In genomic region chr11:1862588-1863351, GRCh38 we compare ENCODE assay signal across 11 cellular contexts. TPM values are rescaled to one million over a fixed set of nuclear protein-coding genes. Genes with fewer than 3 reads are reported as not detected.
DNase-seq lines count a peak whose midpoint lies in the region; ATAC-seq, FAIRE-seq and TF ChIP-seq lines count a peak whose summit lies in the region.
"Had no signal": no experiment of that assay in that cellular context is flagged by ENCODE, and none has a peak within 500 bp of the region (broad histone marks: within the 10 kb centered on the region; RNA-seq: fewer than 3 reads in every experiment).

No MANE protein-coding gene starts in this region.

- no peak overlapping the region for H3K56ac ChIP-seq in H1 (replicated peaks; ENCODE audit: insufficient read length, low read depth, low read length)

- TF ChIP-seq CTCF in H1 (IDR thresholded peaks at IDR 0.05; ENCODE audit: control extremely low read depth in 1 of 3, insufficient read depth in 1 of 3, low read depth in 1 of 3, low read length in 3 of 3) (no peak), gastrocnemius medialis (IDR thresholded peaks at IDR 0.05 in 4 of 5, conservative IDR thresholded peaks at IDR 0.05 in 1 of 5) (no peak)

- H3K23ac ChIP-seq in H1 (ENCODE audit: insufficient read length), result no peak overlapping the region

- in situ Hi-C loops in gastrocnemius medialis (cut with MboI; ENCODE audit: low sequenced_read_pairs in 4 of 4), result no loop called here

- peak overlapping the region; percentile 46; the same call in 1 of the 2 replicates for H2BK15ac ChIP-seq in H1 (ENCODE audit: low read length)

- H3K14ac ChIP-seq in H1 (ENCODE audit: insufficient read length), result no peak overlapping the region

- H3K36me3 ChIP-seq in H1 (ENCODE audit: control insufficient read depth in 2 of 4, insufficient read depth in 4 of 4, low read length in 3 of 4) (no peaks in the 10 kb centered on the region), gastrocnemius medialis (no peaks in the 10 kb centered on the region)

- H3K4me2 ChIP-seq in H1 (ENCODE audit: insufficient read depth in 1 of 2, low read depth in 2 of 2, low read length in 2 of 2), result no peak overlapping the region

- no peak overlapping the region for H2AFZ ChIP-seq in H1 (ENCODE audit: low read length)

- H3K27ac ChIP-seq in H1 (ENCODE audit: low read depth, low read length) (no peak overlapping the region), gastrocnemius medialis (peak overlapping the region; percentile 64 to 83 (median 76))

- TF ChIP-seq POLR2A in H1 (IDR thresholded peaks at IDR 0.05; ENCODE audit: control extremely low read depth in 1 of 2, low read depth in 2 of 2, low read length in 2 of 2) (no peak), gastrocnemius medialis (IDR thresholded peaks at IDR 0.05) (no peak)

- TF ChIP-seq RAD21 in H1 (IDR thresholded peaks at IDR 0.05 in 1 of 2, conservative IDR thresholded peaks at IDR 0.05 in 1 of 2; ENCODE audit: low read depth in 2 of 2, low read length in 2 of 2), result no peak

- no peak overlapping the region; the same call in 1 of the 2 replicates for H2AK5ac ChIP-seq in H1 (ENCODE audit: low read depth, low read length)

- H4K8ac ChIP-seq in H1 (ENCODE audit: extremely low read depth, insufficient read depth, low read length), result no peak overlapping the region

- H2BK12ac ChIP-seq in H1 (ENCODE audit: low read depth, low read length), result peak overlapping the region; percentile 84; the same call in 1 of the 2 replicates

- WGBS in H1 (ENCODE audit: extremely low coverage in 1 of 2, insufficient coverage in 1 of 2, insufficient read length in 1 of 2, insufficient replicate concordance in 2 of 2, low coverage in 1 of 2, low lambda C conversion rate in 2 of 2, missing lambda C conversion rate in 1 of 2), 2 experiments, result 86% methylated on average over 13 of the region's 14 CpGs; no CpG with 5 or more reads in 1 of the 2 experiments

- H3K4me3 ChIP-seq in H1 (ENCODE audit: extremely low read depth in 1 of 4, insufficient read depth in 2 of 4, low read depth in 3 of 4, low read length in 4 of 4) (no peak overlapping the region), gastrocnemius medialis (no peak overlapping the region)

- H3K79me2 ChIP-seq in H1 (ENCODE audit: control insufficient read depth in 1 of 2, insufficient read depth in 2 of 2, low read length in 2 of 2), result no peaks in the 10 kb centered on the region

- CTCF ChIA-PET in H1 (lab: Charles Lee; ENCODE audit: partially characterized antibody), result interaction anchor here (1.0 to 1.8 kb wide), 5 partner anchors 12 to 293 kb away, joined by 3 to 6 read pairs (median 4); no protein-coding TSS in a partner anchor

- no peak overlapping the region for H3K9ac ChIP-seq in H1 (replicated peaks in 1 of 4; ENCODE audit: extremely low read depth in 1 of 4, low read depth in 3 of 4, low read length in 3 of 4)

- no peak overlapping the region for H3K18ac ChIP-seq in H1 (ENCODE audit: extremely low read depth, low read length)

- DNase-seq in HS-27A (ENCODE audit: low read depth) (peak; percentile 41), H1 (ENCODE audit: low read depth in 1 of 2, low spot score in 2 of 2) (no peak), gastrocnemius medialis (no peak), NCI-H446 (lab: John Stamatoyannopoulos, UW) (no peak)
- DNase-seq: activated CD4-positive, alpha-beta T cell treated with anti-CD3 and anti-CD28 coated beads, Interleukin-2, amount 50 U/mL, for 4 hours; DMS79; naive B cell; NK-92 treated with Interleukin-12 subunit alpha and Interleukin-12 subunit beta, amount 100 ng/mL, for 24 hours had no signal

- H3K4ac ChIP-seq in H1 (replicated peaks; ENCODE audit: insufficient read length, low read depth, low read length), result no peak overlapping the region

- H2BK20ac ChIP-seq in H1 (ENCODE audit: low read length), result no peak overlapping the region

- no peak overlapping the region for H2BK120ac ChIP-seq in H1 (replicated peaks; ENCODE audit: low read depth, low read length)

- peaks cover 0 to 16% (median 5%) of the 10 kb centered on the region in 4 experiments; a peak in 5 of 7 replicates for H3K4me1 ChIP-seq in H1 (replicated peaks in 1 of 4; ENCODE audit: control insufficient read depth in 3 of 4, insufficient read depth in 4 of 4, low read length in 3 of 4)
- peaks cover 21 to 30% of the 10 kb centered on the region in 2 donors for H3K4me1 ChIP-seq in gastrocnemius medialis

- peak overlapping the region; percentile 6 for H4K91ac ChIP-seq in H1 (replicated peaks; ENCODE audit: insufficient read length, low read length)

- H4K5ac ChIP-seq in H1 (ENCODE audit: insufficient read length, low read depth, low read length), result no peak overlapping the region

- H3K79me1 ChIP-seq in H1 (ENCODE audit: low read depth, low read length), result no peaks in the 10 kb centered on the region

- H4K20me1 ChIP-seq in H1 (replicated peaks in 1 of 2; ENCODE audit: control insufficient read depth in 1 of 2, insufficient read depth in 2 of 2, low read length in 2 of 2), result peaks cover 0 to 2% of the 10 kb centered on the region in 2 experiments

- TF ChIP-seq EP300 in H1 (IDR thresholded peaks at IDR 0.05; ENCODE audit: borderline replicate concordance in 1 of 2, low read depth in 2 of 2, low read length in 2 of 2), result no peak

- POLR2A ChIA-PET in H1 (lab: Charles Lee; ENCODE audit: partially characterized antibody), result no interaction called here

- ATAC-seq in gastrocnemius medialis (peak; percentile 30 to 42), HG03139 (IDR thresholded peaks at IDR 0.05; ENCODE audit: unreplicated experiment) (no peak), HG02884 (IDR thresholded peaks at IDR 0.05; ENCODE audit: unreplicated experiment) (no peak)

- FAIRE-seq in H1 (lab: Jason Lieb, UNC), result no peak

- no peak overlapping the region for H2BK5ac ChIP-seq in H1 (ENCODE audit: low read depth, low read length)

- intact Hi-C loops in gastrocnemius medialis (cut with DNase I; ENCODE audit: low total_unique reads), result no loop called here

- H3K9me3 ChIP-seq in H1 (ENCODE audit: insufficient read depth in 2 of 2, low read depth in 1 of 2, low read length in 1 of 2) (no peaks in the 10 kb centered on the region), gastrocnemius medialis (no peaks in the 10 kb centered on the region)

- H3K27me3 ChIP-seq in H1 (replicated peaks in 1 of 4; ENCODE audit: control insufficient read depth in 3 of 4, extremely low read depth in 1 of 4, insufficient read depth in 3 of 4, low read length in 3 of 4), result no peaks in the 10 kb centered on the region; a peak in 1 of 7 replicates
- peaks cover 0 to 1% (median 0%) of the 10 kb centered on the region in 3 donors for H3K27me3 ChIP-seq in gastrocnemius medialis

- H3K23me2 ChIP-seq in H1 (ENCODE audit: low read depth, low read length), result peaks cover 12% of the 10 kb centered on the region; the same call in 1 of the 2 replicates

RNA-seq across cellular contexts. Expression of gene LSP1, which starts 9.9 kb away (rescaled TPM):
- total RNA-seq in H1 (2021; fragmentation: NEBNext Ultra II Directional; extraction: Animal tissue kit (Norgen Biotek cat#: 25700)), result not detected in 2 replicates
- 0.03 TPM in 1 of 2 replicates, not detected in the other for polyA plus RNA-seq in H1 (2011; rRNA removed)
- not detected for polyA plus RNA-seq in H1 (2011; cell fraction: cytosol; rRNA removed)
- not detected for polyA plus RNA-seq in H1 (2011; cell fraction: nucleus; rRNA removed)
- 0.11 TPM in 1 of 4 replicates, not detected in the others for polyA plus RNA-seq in H1 (2012, experiment 1 of 2)
- not detected for polyA plus RNA-seq in H1 (2012, experiment 2 of 2)
- 0.16 TPM for polyA plus RNA-seq in H1 (2013, experiment 1 of 2)
- 0.07 TPM for polyA plus RNA-seq in H1 (2013, experiment 2 of 2)
- polyA minus RNA-seq in H1 (2011; rRNA and poly(A)+ RNA removed), result not detected in 2 replicates
- not detected for polyA minus RNA-seq in H1 (2011; cell fraction: cytosol; rRNA and poly(A)+ RNA removed)
- not detected for polyA minus RNA-seq in H1 (2011; cell fraction: nucleus; rRNA and poly(A)+ RNA removed)
- 10 to 100 TPM in 1 of 4 donors, 1 to 10 TPM in 3; 3.0 to 13.5 (median 5.5) TPM for total RNA-seq in gastrocnemius medialis
- total RNA-seq: endodermal cell had no signal

RNA-seq across cellular contexts. Expression of gene TNNI2, which starts 24.0 kb away (rescaled TPM):
- total RNA-seq in H1 (2021; fragmentation: NEBNext Ultra II Directional; extraction: Animal tissue kit (Norgen Biotek cat#: 25700)), result not detected in 2 replicates
- polyA plus RNA-seq in H1 (2011; rRNA removed), result 0.39 TPM in 1 of 2 replicates, not detected in the other
- not detected for polyA plus RNA-seq in H1 (2011; cell fraction: cytosol; rRNA removed)
- 0.33 TPM for polyA plus RNA-seq in H1 (2011; cell fraction: nucleus; rRNA removed)
- polyA plus RNA-seq in H1 (2012, experiment 1 of 2), result 0.41 TPM in 1 of 4 replicates, not detected in the others
- polyA plus RNA-seq in H1 (2012, experiment 2 of 2), result not detected
- polyA plus RNA-seq in H1 (2013, experiment 1 of 2), result 0.12 TPM
- not detected for polyA plus RNA-seq in H1 (2013, experiment 2 of 2)
- not detected in 2 replicates for polyA minus RNA-seq in H1 (2011; rRNA and poly(A)+ RNA removed)
- not detected for polyA minus RNA-seq in H1 (2011; cell fraction: cytosol; rRNA and poly(A)+ RNA removed)
- polyA minus RNA-seq in H1 (2011; cell fraction: nucleus; rRNA and poly(A)+ RNA removed), result not detected
- 1,000 to 10,000 TPM; 1,499 to 3,728 (median 2,254) TPM for total RNA-seq in gastrocnemius medialis
- total RNA-seq: endodermal cell had no signal

RNA-seq across cellular contexts. Expression of gene SYT8, which starts 28.0 kb away (rescaled TPM):
- not detected in 2 replicates for total RNA-seq in H1 (2021; fragmentation: NEBNext Ultra II Directional; extraction: Animal tissue kit (Norgen Biotek cat#: 25700))
- not detected in 2 replicates for polyA plus RNA-seq in H1 (2011; rRNA removed)
- polyA plus RNA-seq in H1 (2011; cell fraction: cytosol; rRNA removed), result not detected
- 0.27 TPM for polyA plus RNA-seq in H1 (2011; cell fraction: nucleus; rRNA removed)
- not detected in 4 replicates for polyA plus RNA-seq in H1 (2012, experiment 1 of 2)
- polyA plus RNA-seq in H1 (2012, experiment 2 of 2), result not detected
- not detected for polyA plus RNA-seq in H1 (2013, experiment 1 of 2)
- 0.04 TPM for polyA plus RNA-seq in H1 (2013, experiment 2 of 2)
- not detected in 2 replicates for polyA minus RNA-seq in H1 (2011; rRNA and poly(A)+ RNA removed)
- not detected for polyA minus RNA-seq in H1 (2011; cell fraction: cytosol; rRNA and poly(A)+ RNA removed)
- polyA minus RNA-seq in H1 (2011; cell fraction: nucleus; rRNA and poly(A)+ RNA removed), result not detected
- not detected for total RNA-seq in gastrocnemius medialis
- total RNA-seq: endodermal cell had no signal

RNA-seq across cellular contexts. Expression of gene PRR33, which starts 28.9 kb away (rescaled TPM):
- not detected in 2 replicates for total RNA-seq in H1 (2021; fragmentation: NEBNext Ultra II Directional; extraction: Animal tissue kit (Norgen Biotek cat#: 25700))
- polyA plus RNA-seq in H1 (2011; rRNA removed), result 0.02 and 0.08 TPM in 2 replicates
- 0.03 TPM for polyA plus RNA-seq in H1 (2011; cell fraction: cytosol; rRNA removed)
- 0.04 TPM for polyA plus RNA-seq in H1 (2011; cell fraction: nucleus; rRNA removed)
- 0.06 TPM in 1 of 4 replicates, not detected in the others for polyA plus RNA-seq in H1 (2012, experiment 1 of 2)
- polyA plus RNA-seq in H1 (2012, experiment 2 of 2), result not detected
- polyA plus RNA-seq in H1 (2013, experiment 1 of 2), result 0.02 TPM
- polyA plus RNA-seq in H1 (2013, experiment 2 of 2), result 0.02 TPM
- not detected in 2 replicates for polyA minus RNA-seq in H1 (2011; rRNA and poly(A)+ RNA removed)
- not detected for polyA minus RNA-seq in H1 (2011; cell fraction: cytosol; rRNA and poly(A)+ RNA removed)
- polyA minus RNA-seq in H1 (2011; cell fraction: nucleus; rRNA and poly(A)+ RNA removed), result not detected
- 1 to 10 TPM in 2 of 4 donors, under 1 TPM in 2; 0.16 to 2.3 (median 1.0) TPM for total RNA-seq in gastrocnemius medialis
- total RNA-seq: endodermal cell had no signal

RNA-seq across cellular contexts. Expression of gene TNNT3, which starts 56.7 kb away (rescaled TPM):
- total RNA-seq in H1 (2021; fragmentation: NEBNext Ultra II Directional; extraction: Animal tissue kit (Norgen Biotek cat#: 25700)), result not detected in 2 replicates
- not detected in 2 replicates for polyA plus RNA-seq in H1 (2011; rRNA removed)
- not detected for polyA plus RNA-seq in H1 (2011; cell fraction: cytosol; rRNA removed)
- polyA plus RNA-seq in H1 (2011; cell fraction: nucleus; rRNA removed), result not detected
- polyA plus RNA-seq in H1 (2012, experiment 1 of 2), result not detected in 4 replicates
- polyA plus RNA-seq in H1 (2012, experiment 2 of 2), result not detected
- polyA plus RNA-seq in H1 (2013, experiment 1 of 2), result 0.14 TPM
- polyA plus RNA-seq in H1 (2013, experiment 2 of 2), result not detected
- not detected in 2 replicates for polyA minus RNA-seq in H1 (2011; rRNA and poly(A)+ RNA removed)
- not detected for polyA minus RNA-seq in H1 (2011; cell fraction: cytosol; rRNA and poly(A)+ RNA removed)
- not detected for polyA minus RNA-seq in H1 (2011; cell fraction: nucleus; rRNA and poly(A)+ RNA removed)
- total RNA-seq in gastrocnemius medialis, result 1,000 to 10,000 TPM; 1,260 to 3,441 (median 1,835) TPM
- total RNA-seq: endodermal cell had no signal

Comparison
In these comparisons a context has a peak if more than half of its experiments do, and no peak if none do; other contexts are left out.
1. ATAC-seq: peak in gastrocnemius medialis (2 of 2); none in HG03139 (single experiment) and HG02884 (single experiment).
2. RNA of gene TNNI2, which starts 24.0 kb away (total RNA-seq): 1,499 to 3,728 TPM in gastrocnemius medialis; not detected in H1; every median in the first group is over 1,000 times any median in the second.